Comparison of ENCODE assay signal across 8 cellular contexts in the genomic region with DNA sequence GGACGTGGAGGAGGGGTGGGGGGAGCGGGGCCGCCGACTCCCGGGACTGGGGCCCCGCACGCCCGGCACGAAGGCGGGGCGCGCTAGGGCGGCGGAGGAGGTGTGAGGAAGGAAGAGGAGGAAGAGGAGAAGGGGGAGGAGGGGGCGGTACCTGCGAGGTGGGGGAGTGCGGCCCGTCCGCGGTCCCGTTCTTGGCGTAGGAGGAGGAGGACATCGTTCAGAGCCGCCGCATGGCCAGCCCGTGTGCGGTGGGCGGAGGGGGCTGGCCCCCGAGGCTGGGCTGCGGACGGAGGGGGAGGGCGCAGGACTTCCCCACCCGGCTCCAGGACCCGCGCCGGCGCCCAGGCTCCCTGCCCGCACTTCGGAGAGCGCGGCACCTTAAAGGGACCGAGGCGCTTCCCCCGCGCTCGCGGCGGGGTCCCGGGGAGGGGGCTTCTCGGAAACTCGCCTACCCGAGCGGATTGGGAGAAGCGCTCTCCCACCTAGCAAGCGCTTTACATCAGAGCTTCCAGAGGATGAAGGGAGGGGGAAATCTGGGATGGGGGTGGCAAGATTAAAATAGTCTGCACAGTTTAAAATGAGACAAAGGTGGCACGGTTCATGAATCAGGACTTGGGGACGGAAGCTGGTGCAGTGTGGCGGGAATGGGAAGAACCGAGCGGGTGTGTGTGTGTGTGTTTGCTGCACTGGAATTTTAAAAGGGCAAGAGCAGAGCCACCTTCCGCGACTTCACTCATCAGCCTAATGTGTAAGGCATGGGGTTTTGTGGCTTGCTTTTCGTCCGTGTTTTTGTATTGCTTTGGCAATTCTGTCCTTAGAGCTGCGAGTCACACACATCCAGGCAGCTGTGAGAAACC. TPM values are rescaled to one million over a fixed set of nuclear protein-coding genes. Genes with fewer than 3 reads are reported as not detected.
DNase-seq lines count a peak whose midpoint lies in the region; ATAC-seq and TF ChIP-seq lines count a peak whose summit lies in the region.

A gene (minus strand): TSS at position 247 of the 857 bp plus-strand sequence.

- no peaks in the 10 kb centered on the region for H3K79me2 ChIP-seq in parathyroid adenoma

- H3K4me1 ChIP-seq in parathyroid adenoma, result peaks cover 3% of the 10 kb centered on the region

- ATAC-seq in HG03571 (IDR thresholded peaks at IDR 0.05; ENCODE audit: unreplicated experiment), result no peak
- no peak for ATAC-seq in HG03135 (IDR thresholded peaks at IDR 0.05; ENCODE audit: unreplicated experiment)

- DNase-seq in A172 (ENCODE audit: low spot score), result peak; percentile 19
- peak; percentile 70 for DNase-seq in GM10266 (ENCODE audit: extremely low spot score)
- peak; percentile 42 for DNase-seq in HuH-7 (ENCODE audit: low spot score)
- peak; percentile 34 for DNase-seq in activated T-cell treated with anti-CD3 and anti-CD28 coated beads, Interleukin-2, amount 50 U/mL, for 24 hours
- peak; percentile 35 for DNase-seq in glomerular visceral epithelial cell (ENCODE audit: extremely low spot score)

- no peak within 1 kb of the TSS for H3K9ac ChIP-seq in parathyroid adenoma

- TF ChIP-seq CTCF in GM10266 (IDR thresholded peaks at IDR 0.05; ENCODE audit: control insufficient read depth, insufficient read depth, low read depth, missing control alignments) (no peak), parathyroid adenoma (IDR thresholded peaks at IDR 0.05) (no peak)

- no peaks in the 10 kb centered on the region for H3K36me3 Mint-ChIP-seq in activated T-cell treated with anti-CD3 and anti-CD28 coated beads, Interleukin-2, amount 50 U/mL, for 24 hours (ENCODE audit: low read depth)

- H3K27me3 Mint-ChIP-seq in activated T-cell treated with anti-CD3 and anti-CD28 coated beads, Interleukin-2, amount 50 U/mL, for 24 hours, result peaks cover 66% of the 10 kb centered on the region

- H3K27me3 ChIP-seq in parathyroid adenoma (ENCODE audit: control insufficient read depth, insufficient read depth, low read length), result no peaks in the 10 kb centered on the region

- peak within 1 kb of the TSS; percentile 57 for H3K27ac Mint-ChIP-seq in activated T-cell treated with anti-CD3 and anti-CD28 coated beads, Interleukin-2, amount 50 U/mL, for 24 hours

- H3K9me3 Mint-ChIP-seq in activated T-cell treated with anti-CD3 and anti-CD28 coated beads, Interleukin-2, amount 50 U/mL, for 24 hours, result no peaks in the 10 kb centered on the region

- H3K4me2 ChIP-seq in parathyroid adenoma (ENCODE audit: low read length), result peak within 1 kb of the TSS; percentile 64

- peak within 1 kb of the TSS; percentile 80 for H2AFZ ChIP-seq in parathyroid adenoma

- no peaks in the 10 kb centered on the region for H3K36me3 ChIP-seq in parathyroid adenoma (ENCODE audit: control insufficient read depth, insufficient read depth, low read length)

- H3K27ac ChIP-seq in parathyroid adenoma, result no peak within 1 kb of the TSS

- H3K4me3 ChIP-seq in parathyroid adenoma (ENCODE audit: low read depth, low read length), result peak within 1 kb of the TSS; percentile 54

- no peaks in the 10 kb centered on the region for H3K9me3 ChIP-seq in parathyroid adenoma (ENCODE audit: control insufficient read depth, low read length)

- peak within 1 kb of the TSS; percentile 78 for H3K4me3 Mint-ChIP-seq in activated T-cell treated with anti-CD3 and anti-CD28 coated beads, Interleukin-2, amount 50 U/mL, for 24 hours

- H3K4me1 Mint-ChIP-seq in activated T-cell treated with anti-CD3 and anti-CD28 coated beads, Interleukin-2, amount 50 U/mL, for 24 hours (ENCODE audit: low read depth), result peaks cover 18% of the 10 kb centered on the region

RNA-seq across cellular contexts. Expression of the gene that starts here (rescaled TPM):
- 1.8 and 2.2 TPM in 2 replicates for total RNA-seq in A172 (2014; rRNA removed; shearing (Covaris generic))

Comparison
In these comparisons a context has a peak if more than half of its experiments do, and no peak if none do; other contexts are left out.
1. DNase-seq: peak in every context shown above with its lines; median percentile 70 in GM10266; 42 in HuH-7; 35 in glomerular visceral epithelial cell; 34 in activated T-cell treated with anti-CD3 and anti-CD28 coated beads, Interleukin-2, amount 50 U/mL, for 24 hours; 19 in A172.